8 cellular contexts compared by ENCODE assay signal in genomic region chr15:70722266-70723123, GRCh38. TPM values are rescaled to one million over a fixed set of nuclear protein-coding genes. Genes with fewer than 3 reads are reported as not detected.
DNase-seq lines count a peak whose midpoint lies in the region; ATAC-seq and TF ChIP-seq lines count a peak whose summit lies in the region.

No MANE protein-coding gene starts in this region.

- H3K36me3 ChIP-seq in CD8-positive, alpha-beta T cell (ENCODE audit: insufficient read depth, low read length): no peaks in the 10 kb centered on the region

- DNase-seq in CD8-positive, alpha-beta T cell: no peak
- DNase-seq in HT-29 (ENCODE audit: low spot score): peak; percentile 74
- DNase-seq in SHP77 treated with DMSO at 0.1 percent for 48 hours (lab: John Stamatoyannopoulos, UW): peak; percentile 12
- DNase-seq in fibroblast of pulmonary artery (ENCODE audit: low read depth): peak; percentile 85
- no peak for DNase-seq in sciatic nerve (ENCODE audit: low spot score)
- DNase-seq in iPS-NIHi7 (ENCODE audit: extremely low spot score): no peak
- no peak for DNase-seq in posterior vena cava (ENCODE audit: low spot score)

- peaks cover 11% of the 10 kb centered on the region for H3K27me3 Mint-ChIP-seq in CD8-positive, alpha-beta T cell (ENCODE audit: low read depth)

- H3K4me3 Mint-ChIP-seq in CD8-positive, alpha-beta T cell: no peak overlapping the region

- intact Hi-C loops in CD8-positive, alpha-beta T cell (cut with DNase I, micrococcal nuclease): loop anchor here (10.0 kb wide), 3 partner anchors 48 to 1248 kb away; no protein-coding TSS in a partner anchor
- intact Hi-C loops in sciatic nerve (cut with DNase I) (no loop called here), posterior vena cava (cut with DNase I) (loop anchor here in 1 of 2 donors (10.0 kb wide), 1 partner anchor 48 kb away; no protein-coding TSS in a partner anchor)

- H3K4me1 ChIP-seq in CD8-positive, alpha-beta T cell (ENCODE audit: insufficient read depth, low read length): no peaks in the 10 kb centered on the region

- no peaks in the 10 kb centered on the region for H3K4me1 Mint-ChIP-seq in CD8-positive, alpha-beta T cell (ENCODE audit: low read depth)

- H3K9me3 ChIP-seq in CD8-positive, alpha-beta T cell (ENCODE audit: low read length): no peaks in the 10 kb centered on the region

- H3K36me3 Mint-ChIP-seq in CD8-positive, alpha-beta T cell: no peaks in the 10 kb centered on the region

- no peak overlapping the region for H3K27ac Mint-ChIP-seq in CD8-positive, alpha-beta T cell

- ATAC-seq in CD8-positive, alpha-beta T cell: no peak
- peak; percentile 56 for ATAC-seq in sciatic nerve
- no peak for ATAC-seq in GM21447 (IDR thresholded peaks at IDR 0.05; ENCODE audit: unreplicated experiment)

- TF ChIP-seq CTCF in CD8-positive, alpha-beta T cell (IDR thresholded peaks at IDR 0.05): peak; percentile 90
- peak; percentile 66 for TF ChIP-seq CTCF in fibroblast of pulmonary artery (IDR thresholded peaks at IDR 0.05; ENCODE audit: low read length, missing control alignments)

- H3K27ac ChIP-seq in CD8-positive, alpha-beta T cell (ENCODE audit: low read depth, low read length): no peak overlapping the region

- no peaks in the 10 kb centered on the region for H3K9me3 Mint-ChIP-seq in CD8-positive, alpha-beta T cell

- CTCF ChIA-PET in CD8-positive, alpha-beta T cell (lab: Charles Lee): interaction anchor here (0.7 to 3.3 kb wide), 35 partner anchors 10 to 1250 kb away, joined by 3 to 39 read pairs (median 4); no protein-coding TSS in a partner anchor

- POLR2A ChIA-PET in CD8-positive, alpha-beta T cell (lab: Charles Lee): interaction anchor here (1.0 to 1.6 kb wide), 2 partner anchors 49 to 50 kb away, joined by 3 read pairs; no protein-coding TSS in a partner anchor

- H3K27me3 ChIP-seq in CD8-positive, alpha-beta T cell (ENCODE audit: insufficient read depth, low read length): no peaks in the 10 kb centered on the region

- H3K4me3 ChIP-seq in CD8-positive, alpha-beta T cell (ENCODE audit: low read depth, low read length): no peak overlapping the region
- H3K4me3 ChIP-seq in fibroblast of pulmonary artery (replicated peaks; ENCODE audit: low read depth, low read length): no peak overlapping the region

RNA-seq across cellular contexts. Expression of gene UACA, which starts 40.9 kb away (rescaled TPM):
- under 1 TPM in 1 of 2 experiments, not detected in 1; 0.30 TPM for total RNA-seq in CD8-positive, alpha-beta T cell
- total RNA-seq in HT-29 (2014; rRNA removed; shearing (Covaris generic)): 20.2 and 20.5 TPM in 2 replicates
- total RNA-seq in sciatic nerve: 251 TPM
- total RNA-seq in posterior vena cava: 100 to 1,000 TPM in 1 of 2 donors, 10 to 100 TPM in 1; 86.6 to 114 TPM

Comparison
In these comparisons a context has a peak if more than half of its experiments do, and no peak if none do; other contexts are left out.
1. DNase-seq: peak in HT-29 (single experiment), SHP77 treated with DMSO at 0.1 percent for 48 hours (single experiment) and fibroblast of pulmonary artery (single experiment); none in CD8-positive, alpha-beta T cell (0 of 7), sciatic nerve (single experiment), iPS-NIHi7 (single experiment) and posterior vena cava (single experiment).
2. RNA of gene UACA, which starts 40.9 kb away (total RNA-seq): 251 TPM in sciatic nerve (single experiment), 86.6 to 114 TPM in posterior vena cava and 20.2 to 20.5 TPM in HT-29; 0.30 TPM in CD8-positive, alpha-beta T cell; every median in the first group is over 10 times any median in the second.